In the genomic region with DNA sequence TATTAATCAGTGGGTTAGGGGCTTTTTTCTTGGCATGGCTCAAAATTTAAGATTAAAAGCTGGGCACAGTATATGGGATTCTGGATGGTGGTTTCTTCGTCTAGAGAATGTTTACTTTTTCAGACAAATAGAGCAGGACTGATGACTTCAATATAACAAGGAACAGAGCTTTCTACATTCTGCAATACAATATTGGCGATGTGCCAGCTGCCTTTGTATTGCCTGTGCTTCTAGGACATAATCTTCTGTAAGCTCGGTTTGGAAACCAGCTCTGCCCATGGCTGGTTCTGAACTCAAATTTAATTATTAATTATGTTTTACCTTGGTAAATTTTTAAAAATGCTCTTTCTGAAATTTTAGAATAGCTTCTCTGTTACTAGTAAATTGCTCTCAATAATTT, we compare ENCODE assay signal across 19 cellular contexts.
DNase-seq lines count a peak whose midpoint lies in the region; ATAC-seq and TF ChIP-seq lines count a peak whose summit lies in the region.
"Had no signal": no experiment of that assay in that cellular context is flagged by ENCODE, and none has a peak within 500 bp of the region (broad histone marks: within the 10 kb centered on the region; RNA-seq: fewer than 3 reads in every experiment).

No MANE protein-coding gene starts in this region.

- TF ChIP-seq POLR2A in gastroesophageal sphincter (IDR thresholded peaks at IDR 0.05), result no peak

- H3K27me3 ChIP-seq in gastroesophageal sphincter, result no peaks in the 10 kb centered on the region
- H3K27me3 ChIP-seq: BLaER1, neutrophil, right lobe of liver had no signal

- ATAC-seq in left colon (peak; percentile 44), gastroesophageal sphincter (no peak)
- ATAC-seq: activated naive CD8-positive, alpha-beta T cell treated with anti-CD3 and anti-CD28 coated beads, Interleukin-2, amount 50 U/mL, for 24 hours; activated T-cell treated with anti-CD3 and anti-CD28 coated beads, Interleukin-2, amount 50 U/mL, for 4 hours; PC-3; right lobe of liver had no signal

- no peak for TF ChIP-seq EP300 in gastroesophageal sphincter (IDR thresholded peaks at IDR 0.05)

- H3K4me3 ChIP-seq in gastroesophageal sphincter (no peak overlapping the region), foreskin fibroblast (ENCODE audit: low read depth in 1 of 2, low read length in 2 of 2) (no peak overlapping the region)
- H3K4me3 ChIP-seq: BLaER1, right lobe of liver, thoracic aorta had no signal

- intact Hi-C loops in left colon (cut with DNase I, micrococcal nuclease), result no loop called here

- no peaks in the 10 kb centered on the region for H3K36me3 ChIP-seq in gastroesophageal sphincter
- H3K36me3 ChIP-seq: BLaER1, neutrophil, right lobe of liver, thoracic aorta had no signal

- no peaks in the 10 kb centered on the region for H3K4me1 ChIP-seq in gastroesophageal sphincter
- H3K4me1 ChIP-seq: right lobe of liver had no signal

- DNase-seq in DMS53 treated with DMSO at 0.1 percent for 48 hours (lab: John Stamatoyannopoulos, UW; ENCODE audit: unreplicated experiment) (peak; percentile 41), MV-4-11 (lab: John Stamatoyannopoulos, UW) (peak; percentile 59), left colon (peak in 1 of 2 donors; percentile 37), foreskin fibroblast (no peak), putamen (ENCODE audit: low spot score) (no peak), NCI-H187 treated with DMSO at 0.1 percent for 48 hours (lab: John Stamatoyannopoulos, UW) (no peak)
- DNase-seq: activated naive CD8-positive, alpha-beta T cell treated with anti-CD3 and anti-CD28 coated beads, Interleukin-2, amount 50 U/mL, for 24 hours; activated T-cell treated with anti-CD3 and anti-CD28 coated beads, Interleukin-2, amount 50 U/mL, for 4 hours; cerebellar nuclear complex; DND-41; immature natural killer cell; NCI-H2171; PC-3; right lobe of liver had no signal

- 11 to 32% methylated on average over 2 to 3 of the region's 3 CpGs for WGBS in gastroesophageal sphincter (ENCODE audit: low coverage in 1 of 2), 2 donors

- H3K9me3 ChIP-seq in gastroesophageal sphincter, result no peaks in the 10 kb centered on the region
- H3K9me3 ChIP-seq: BLaER1, neutrophil, right lobe of liver, thoracic aorta had no signal

- TF ChIP-seq CTCF in VCaP (conservative IDR thresholded peaks at IDR 0.05) (no peak), gastroesophageal sphincter (IDR thresholded peaks at IDR 0.05) (no peak), foreskin fibroblast (IDR thresholded peaks at IDR 0.05; ENCODE audit: low read depth, low read length) (no peak)

- H3K27ac ChIP-seq in VCaP, result peak overlapping the region; percentile 14; the same call in 1 of the 2 replicates
- H3K27ac ChIP-seq in gastroesophageal sphincter, result no peak overlapping the region
- H3K27ac ChIP-seq: BLaER1, neutrophil, right lobe of liver, thoracic aorta had no signal

Comparison
In these comparisons a context has a peak if more than half of its experiments do, and no peak if none do; other contexts are left out.
1. DNase-seq: peak in DMS53 treated with DMSO at 0.1 percent for 48 hours (single experiment) and MV-4-11 (single experiment); none in foreskin fibroblast (0 of 2), putamen (single experiment) and NCI-H187 treated with DMSO at 0.1 percent for 48 hours (single experiment).